Comparison of ENCODE assay signal across 1 cellular context in genomic region chr5:176619569-176620332, GRCh38.
TF ChIP-seq lines count a peak whose summit lies in the region.

No MANE protein-coding gene starts in this region.

TF ChIP-seq in SK-N-SH treated with all-trans-retinoic acid at 6 μM for 48 hours, 23 proteins besides CTCF, POLR2A, EP300 and RAD21 (continued from another document):
- TF ChIP-seq PATZ1 (CRISPR knock-in tag; IDR thresholded peaks at IDR 0.05; ENCODE audit: borderline replicate concordance): no peak
- no peak for TF ChIP-seq ZNF565 (CRISPR knock-in tag; conservative IDR thresholded peaks at IDR 0.05; ENCODE audit: low read depth)
- no peak for TF ChIP-seq CSRNP3 (CRISPR knock-in tag; IDR thresholded peaks at IDR 0.05)
TF ChIP-seq in SK-N-SH treated with all-trans-retinoic acid at 6 μM for 48 hours: peak in this region for 0.
